In genomic region chr9:34584970-34585369, GRCh38 we compare ENCODE assay signal across 34 cellular contexts. TPM values are rescaled to one million over a fixed set of nuclear protein-coding genes. Genes with fewer than 3 reads are reported as not detected.
"Had no signal": no experiment of that assay in that cellular context is flagged by ENCODE, and none has a peak within 500 bp of the region (broad histone marks: within the 10 kb centered on the region; RNA-seq: fewer than 3 reads in every experiment).

No MANE protein-coding gene starts in this region.

- H3K9me3 ChIP-seq: adrenal gland, body of pancreas, heart right ventricle, left lung, right atrium auricular region, thoracic aorta had no signal

- H3K9me3 Mint-ChIP-seq: activated naive CD4-positive, alpha-beta T cell treated with anti-CD3 and anti-CD28 coated beads for 36 hours; activated naive CD8-positive, alpha-beta T cell treated with anti-CD3 and anti-CD28 coated beads for 36 hours; activated T-helper 1 cell treated with anti-CD3 and anti-CD28 coated beads, Interleukin-12 subunit alpha, Interleukin-12 subunit beta, Interleukin-2, Interleukin-4 antibody, amounts not matched to agents 30 ng/mL and 10 ng/mL and 1 ng/mL, durations not matched to agents 14 hours and 24 hours and 36 hours; effector memory CD8-positive, alpha-beta T cell; naive B cell; stimulated activated naive CD8-positive, alpha-beta T cell treated with anti-CD3 and anti-CD28 coated beads, Interleukin-15, Interleukin-2, amounts not matched to agents 100 ng/mL and 50 ng/mL, for 24 hours had no signal

- H3K27ac Mint-ChIP-seq: activated CD4-positive, alpha-beta T cell treated with anti-CD3 and anti-CD28 coated beads for 36 hours; activated naive CD4-positive, alpha-beta T cell treated with anti-CD3 and anti-CD28 coated beads for 36 hours; activated naive CD8-positive, alpha-beta T cell treated with anti-CD3 and anti-CD28 coated beads for 36 hours; activated T-helper 1 cell treated with anti-CD3 and anti-CD28 coated beads, Interleukin-12 subunit alpha, Interleukin-12 subunit beta, Interleukin-2, Interleukin-4 antibody, amounts not matched to agents 30 ng/mL and 10 ng/mL and 1 ng/mL, durations not matched to agents 14 hours and 24 hours and 36 hours; effector memory CD8-positive, alpha-beta T cell; naive B cell; stimulated activated naive CD8-positive, alpha-beta T cell treated with anti-CD3 and anti-CD28 coated beads, Interleukin-15, Interleukin-2, amounts not matched to agents 100 ng/mL and 50 ng/mL, for 24 hours had no signal

- H3K27me3 ChIP-seq: right atrium auricular region had no signal

- H3K4me3 ChIP-seq: adrenal gland, body of pancreas, coronary artery, dorsolateral prefrontal cortex, heart right ventricle, left lung, lung, right atrium auricular region, thoracic aorta had no signal

- DNase-seq: activated CD4-positive, alpha-beta T cell treated with anti-CD3 and anti-CD28 coated beads for 36 hours; activated CD4-positive, alpha-beta T cell treated with anti-CD3 and anti-CD28 coated beads, Interleukin-2, amount 50 U/mL, for 4 hours; activated CD4-positive, CD25-positive, alpha-beta regulatory T cell; activated CD8-positive, alpha-beta memory T cell treated with anti-CD3 and anti-CD28 coated beads for 24 hours; activated effector memory CD4-positive, alpha-beta T cell treated with anti-CD3 and anti-CD28 coated beads, Interleukin-2, amount 50 U/mL, for 16 hours; activated naive CD4-positive, alpha-beta T cell treated with anti-CD3 and anti-CD28 coated beads for 36 hours; activated naive CD8-positive, alpha-beta T cell treated with anti-CD3 and anti-CD28 coated beads for 36 hours; adrenal gland; body of pancreas; dorsolateral prefrontal cortex; effector memory CD8-positive, alpha-beta T cell; heart right ventricle; left lung; naive B cell; occipital lobe; stimulated activated CD4-positive, alpha-beta T cell treated with anti-CD3 and anti-CD28 coated beads, Interleukin-12 subunit alpha, Interleukin-12 subunit beta, amount 100 ng/mL, for 4 hours; stimulated activated CD4-positive, alpha-beta T cell treated with anti-CD3 and anti-CD28 coated beads, Interleukin-4, amount 100 ng/mL, for 1 hour; T-helper 1 cell; trophoblast cell had no signal

- H3K4me3 Mint-ChIP-seq: activated CD4-positive, alpha-beta T cell treated with anti-CD3 and anti-CD28 coated beads for 36 hours; activated naive CD4-positive, alpha-beta T cell treated with anti-CD3 and anti-CD28 coated beads for 36 hours; activated naive CD8-positive, alpha-beta T cell treated with anti-CD3 and anti-CD28 coated beads for 36 hours; activated T-helper 1 cell treated with anti-CD3 and anti-CD28 coated beads, Interleukin-12 subunit alpha, Interleukin-12 subunit beta, Interleukin-2, Interleukin-4 antibody, amounts not matched to agents 30 ng/mL and 10 ng/mL and 1 ng/mL, durations not matched to agents 14 hours and 24 hours and 36 hours; effector memory CD8-positive, alpha-beta T cell; naive B cell; stimulated activated naive CD8-positive, alpha-beta T cell treated with anti-CD3 and anti-CD28 coated beads, Interleukin-15, Interleukin-2, amounts not matched to agents 100 ng/mL and 50 ng/mL, for 24 hours had no signal

- H3K4me1 ChIP-seq: adrenal gland, parathyroid adenoma had no signal

- ATAC-seq: activated CD4-positive, alpha-beta T cell treated with anti-CD3 and anti-CD28 coated beads for 36 hours; body of pancreas; effector memory CD8-positive, alpha-beta T cell; heart right ventricle; left lung had no signal

- H3K36me3 Mint-ChIP-seq: activated naive CD8-positive, alpha-beta T cell treated with anti-CD3 and anti-CD28 coated beads for 36 hours; naive B cell had no signal

- H3K27ac ChIP-seq: adrenal gland, body of pancreas, coronary artery, heart right ventricle, left lung, parathyroid adenoma, right atrium auricular region, thoracic aorta had no signal

- H3K36me3 ChIP-seq: adrenal gland, heart right ventricle, left lung, right atrium auricular region, thoracic aorta had no signal

RNA-seq across cellular contexts. Expression of gene CNTFR, which starts 4.6 kb away (rescaled TPM):
- total RNA-seq: activated CD4-positive, alpha-beta T cell treated with anti-CD3 and anti-CD28 coated beads for 36 hours; activated naive CD4-positive, alpha-beta T cell treated with anti-CD3 and anti-CD28 coated beads for 36 hours; activated naive CD8-positive, alpha-beta T cell treated with anti-CD3 and anti-CD28 coated beads for 36 hours; activated T-helper 1 cell treated with anti-CD3 and anti-CD28 coated beads, Interleukin-12 subunit alpha, Interleukin-12 subunit beta, Interleukin-2, Interleukin-4 antibody, amounts not matched to agents 30 ng/mL and 10 ng/mL and 1 ng/mL, durations not matched to agents 14 hours and 24 hours and 36 hours; fibroblast of lung; fibroblast of villous mesenchyme; pulmonary artery endothelial cell had no signal
- polyA plus RNA-seq: fibroblast of lung had no signal

RNA-seq across cellular contexts. Expression of gene ARID3C, which starts 43.9 kb away (rescaled TPM):
- total RNA-seq: adrenal gland, aorta, body of pancreas, cardiac septum, fibroblast of villous mesenchyme, heart right ventricle, left lung, lung, occipital lobe, right atrium auricular region, skeletal muscle tissue, subcutaneous adipose tissue, thoracic aorta had no signal
- polyA plus RNA-seq: adrenal gland, aorta, esophagus, fibroblast of lung, heart right ventricle, lung had no signal
